Comparison of ENCODE assay signal across 17 cellular contexts in genomic region chr20:47531468-47531867, GRCh38. TPM values are rescaled to one million over a fixed set of nuclear protein-coding genes. Genes with fewer than 3 reads are reported as not detected.
DNase-seq lines count a peak whose midpoint lies in the region; ATAC-seq and TF ChIP-seq lines count a peak whose summit lies in the region.
"Had no signal": no experiment of that assay in that cellular context is flagged by ENCODE, and none has a peak within 500 bp of the region (broad histone marks: within the 10 kb centered on the region; RNA-seq: fewer than 3 reads in every experiment).

No MANE protein-coding gene starts in this region.

- no peaks in the 10 kb centered on the region for H3K9me3 ChIP-seq in naive thymus-derived CD4-positive, alpha-beta T cell (ENCODE audit: control insufficient read depth in 2 of 3, low read length in 3 of 3)
- H3K9me3 ChIP-seq: thoracic aorta had no signal

- ATAC-seq in activated CD8-positive, alpha-beta T cell treated with anti-CD3 and anti-CD28 coated beads for 36 hours, result no peak
- ATAC-seq in activated CD8-positive, alpha-beta T cell treated with anti-CD3 and anti-CD28 coated beads, Interleukin-2, amount 10 ng/mL, durations not matched to agents 7 days and 5 days, result no peak
- peak; percentile 70 for ATAC-seq in naive thymus-derived CD4-positive, alpha-beta T cell
- ATAC-seq in activated T-cell treated with anti-CD3 and anti-CD28 coated beads, Interleukin-2, amount 50 U/mL, for 4 hours, result no peak
- ATAC-seq in HG02610 (IDR thresholded peaks at IDR 0.05; ENCODE audit: unreplicated experiment), result no peak
- ATAC-seq: effector memory CD8-positive, alpha-beta T cell; left colon had no signal

- H3K36me3 Mint-ChIP-seq in activated CD8-positive, alpha-beta T cell treated with anti-CD3 and anti-CD28 coated beads for 36 hours (ENCODE audit: low read depth), result peaks cover 36% of the 10 kb centered on the region
- H3K36me3 Mint-ChIP-seq in activated CD8-positive, alpha-beta T cell treated with anti-CD3 and anti-CD28 coated beads, Interleukin-2, amount 10 ng/mL, durations not matched to agents 7 days and 5 days (ENCODE audit: low read depth), result peaks cover 36% of the 10 kb centered on the region
- peaks cover 35% of the 10 kb centered on the region for H3K36me3 Mint-ChIP-seq in activated T-helper 1 cell treated with anti-CD3 and anti-CD28 coated beads, Interleukin-12 subunit alpha, Interleukin-12 subunit beta, Interleukin-2, Interleukin-4 antibody, amounts not matched to agents 30 ng/mL and 10 ng/mL and 1 ng/mL, durations not matched to agents 14 hours and 24 hours and 36 hours (ENCODE audit: low read depth)
- peaks cover 0 to 33% (median 29%) of the 10 kb centered on the region in 5 donors for H3K36me3 Mint-ChIP-seq in naive thymus-derived CD4-positive, alpha-beta T cell
- H3K36me3 Mint-ChIP-seq in activated T-cell treated with anti-CD3 and anti-CD28 coated beads, Interleukin-2, amount 50 U/mL, for 4 hours (ENCODE audit: insufficient read depth), result peaks cover 23% of the 10 kb centered on the region

- peaks cover 5% of the 10 kb centered on the region for H3K9me3 Mint-ChIP-seq in activated CD8-positive, alpha-beta T cell treated with anti-CD3 and anti-CD28 coated beads for 36 hours
- H3K9me3 Mint-ChIP-seq in activated CD8-positive, alpha-beta T cell treated with anti-CD3 and anti-CD28 coated beads, Interleukin-2, amount 10 ng/mL, durations not matched to agents 7 days and 5 days (ENCODE audit: insufficient read depth), result peaks cover 5% of the 10 kb centered on the region
- peaks cover 6% of the 10 kb centered on the region for H3K9me3 Mint-ChIP-seq in activated T-helper 1 cell treated with anti-CD3 and anti-CD28 coated beads, Interleukin-12 subunit alpha, Interleukin-12 subunit beta, Interleukin-2, Interleukin-4 antibody, amounts not matched to agents 30 ng/mL and 10 ng/mL and 1 ng/mL, durations not matched to agents 14 hours and 24 hours and 36 hours
- peaks cover 0 to 12% (median 4%) of the 10 kb centered on the region in 11 donors for H3K9me3 Mint-ChIP-seq in naive thymus-derived CD4-positive, alpha-beta T cell
- H3K9me3 Mint-ChIP-seq in activated T-cell treated with anti-CD3 and anti-CD28 coated beads, Interleukin-2, amount 50 U/mL, for 4 hours, result no peaks in the 10 kb centered on the region
- H3K9me3 Mint-ChIP-seq: effector memory CD8-positive, alpha-beta T cell had no signal

- no peak overlapping the region for H3K4me3 ChIP-seq in naive thymus-derived CD4-positive, alpha-beta T cell (ENCODE audit: low read length)
- H3K4me3 ChIP-seq: cardiac muscle cell, thoracic aorta had no signal

- POLR2A ChIA-PET in activated CD8-positive, alpha-beta T cell treated with anti-CD3 and anti-CD28 coated beads for 36 hours (lab: Charles Lee), result interaction anchor here (1.1 kb wide), 1 partner anchor 22 kb away, joined by 4 read pairs; no protein-coding TSS in a partner anchor
- POLR2A ChIA-PET in activated CD8-positive, alpha-beta T cell treated with anti-CD3 and anti-CD28 coated beads, Interleukin-2, amount 10 ng/mL, durations not matched to agents 7 days and 5 days (lab: Charles Lee), result no interaction called here
- POLR2A ChIA-PET in naive thymus-derived CD4-positive, alpha-beta T cell (lab: Charles Lee), result no interaction called here

- peaks cover 56% of the 10 kb centered on the region for H3K4me1 Mint-ChIP-seq in activated CD8-positive, alpha-beta T cell treated with anti-CD3 and anti-CD28 coated beads for 36 hours (ENCODE audit: low read depth)
- H3K4me1 Mint-ChIP-seq in activated CD8-positive, alpha-beta T cell treated with anti-CD3 and anti-CD28 coated beads, Interleukin-2, amount 10 ng/mL, durations not matched to agents 7 days and 5 days (ENCODE audit: low read depth), result peaks cover 22% of the 10 kb centered on the region
- peaks cover 29% of the 10 kb centered on the region for H3K4me1 Mint-ChIP-seq in activated T-helper 1 cell treated with anti-CD3 and anti-CD28 coated beads, Interleukin-12 subunit alpha, Interleukin-12 subunit beta, Interleukin-2, Interleukin-4 antibody, amounts not matched to agents 30 ng/mL and 10 ng/mL and 1 ng/mL, durations not matched to agents 14 hours and 24 hours and 36 hours (ENCODE audit: low read depth)
- peaks cover 48 to 76% (median 65%) of the 10 kb centered on the region in 7 donors for H3K4me1 Mint-ChIP-seq in naive thymus-derived CD4-positive, alpha-beta T cell
- H3K4me1 Mint-ChIP-seq in activated T-cell treated with anti-CD3 and anti-CD28 coated beads, Interleukin-2, amount 50 U/mL, for 4 hours (ENCODE audit: low read depth), result peaks cover 34% of the 10 kb centered on the region

- no peak for DNase-seq in activated CD8-positive, alpha-beta T cell treated with anti-CD3 and anti-CD28 coated beads for 36 hours
- no peak for DNase-seq in activated CD8-positive, alpha-beta T cell treated with anti-CD3 and anti-CD28 coated beads, Interleukin-2, amount 10 ng/mL, durations not matched to agents 7 days and 5 days
- peak; percentile 85 for DNase-seq in MV-4-11 (lab: John Stamatoyannopoulos, UW)
- no peak for DNase-seq in activated T-helper 1 cell treated with anti-CD3 and anti-CD28 coated beads, Interleukin-12 subunit alpha, Interleukin-12 subunit beta, Interleukin-2, Interleukin-4 antibody, amounts not matched to agents 30 ng/mL and 10 ng/mL and 1 ng/mL, durations not matched to agents 14 hours and 24 hours and 36 hours (ENCODE audit: low spot score)
- no peak for DNase-seq in naive thymus-derived CD4-positive, alpha-beta T cell
- DNase-seq in activated T-cell treated with anti-CD3 and anti-CD28 coated beads, Interleukin-2, amount 50 U/mL, for 4 hours, result no peak
- no peak for DNase-seq in dermis blood vessel endothelial cell
- DNase-seq: activated CD4-positive, alpha-beta memory T cell treated with anti-CD3 and anti-CD28 coated beads, Interleukin-2, amount 10 ng/mL, durations not matched to agents 7 days and 5 days; activated naive CD4-positive, alpha-beta T cell treated with Interleukin-2 at 50 U/mL for 16 hours; effector memory CD8-positive, alpha-beta T cell; left colon; NCI-H2029 treated with DMSO at 0.1 percent for 48 hours; NCI-H524 had no signal

- TF ChIP-seq CTCF in activated CD8-positive, alpha-beta T cell treated with anti-CD3 and anti-CD28 coated beads for 36 hours (IDR thresholded peaks at IDR 0.05), result no peak

- intact Hi-C loops in activated CD8-positive, alpha-beta T cell treated with anti-CD3 and anti-CD28 coated beads for 36 hours (cut with micrococcal nuclease), result no loop called here
- intact Hi-C loops in activated T-helper 1 cell treated with anti-CD3 and anti-CD28 coated beads, Interleukin-12 subunit alpha, Interleukin-12 subunit beta, Interleukin-2, Interleukin-4 antibody, amounts not matched to agents 30 ng/mL and 10 ng/mL and 1 ng/mL, durations not matched to agents 14 hours and 24 hours and 36 hours (cut with micrococcal nuclease), result no loop called here
- intact Hi-C loops in naive thymus-derived CD4-positive, alpha-beta T cell (cut with micrococcal nuclease), result no loop called here

- H3K4me1 ChIP-seq in naive thymus-derived CD4-positive, alpha-beta T cell (ENCODE audit: control insufficient read depth in 2 of 2, insufficient read depth in 2 of 2, low read length in 2 of 2), result peaks cover 0 to 9% of the 10 kb centered on the region in 2 donors

- no peaks in the 10 kb centered on the region for H3K27me3 Mint-ChIP-seq in activated CD8-positive, alpha-beta T cell treated with anti-CD3 and anti-CD28 coated beads for 36 hours
- H3K27me3 Mint-ChIP-seq in activated CD8-positive, alpha-beta T cell treated with anti-CD3 and anti-CD28 coated beads, Interleukin-2, amount 10 ng/mL, durations not matched to agents 7 days and 5 days (ENCODE audit: low read depth), result no peaks in the 10 kb centered on the region
- no peaks in the 10 kb centered on the region for H3K27me3 Mint-ChIP-seq in activated T-helper 1 cell treated with anti-CD3 and anti-CD28 coated beads, Interleukin-12 subunit alpha, Interleukin-12 subunit beta, Interleukin-2, Interleukin-4 antibody, amounts not matched to agents 30 ng/mL and 10 ng/mL and 1 ng/mL, durations not matched to agents 14 hours and 24 hours and 36 hours (ENCODE audit: insufficient read depth)
- H3K27me3 Mint-ChIP-seq in naive thymus-derived CD4-positive, alpha-beta T cell, result no peaks in the 10 kb centered on the region
- no peaks in the 10 kb centered on the region for H3K27me3 Mint-ChIP-seq in activated T-cell treated with anti-CD3 and anti-CD28 coated beads, Interleukin-2, amount 50 U/mL, for 4 hours (ENCODE audit: low read depth)
- H3K27me3 Mint-ChIP-seq: activated CD4-positive, alpha-beta memory T cell treated with anti-CD3 and anti-CD28 coated beads, Interleukin-2, amount 10 ng/mL, durations not matched to agents 7 days and 5 days; effector memory CD8-positive, alpha-beta T cell had no signal

- H3K36me3 ChIP-seq in naive thymus-derived CD4-positive, alpha-beta T cell (ENCODE audit: control insufficient read depth in 2 of 3, insufficient read depth in 3 of 3, low read length in 3 of 3), result peaks cover 0 to 16% (median 0%) of the 10 kb centered on the region in 3 experiments
- H3K36me3 ChIP-seq: cardiac muscle cell, thoracic aorta had no signal

- no peak overlapping the region for H3K4me3 Mint-ChIP-seq in activated CD8-positive, alpha-beta T cell treated with anti-CD3 and anti-CD28 coated beads for 36 hours
- no peak overlapping the region for H3K4me3 Mint-ChIP-seq in activated CD8-positive, alpha-beta T cell treated with anti-CD3 and anti-CD28 coated beads, Interleukin-2, amount 10 ng/mL, durations not matched to agents 7 days and 5 days
- no peak overlapping the region for H3K4me3 Mint-ChIP-seq in activated T-helper 1 cell treated with anti-CD3 and anti-CD28 coated beads, Interleukin-12 subunit alpha, Interleukin-12 subunit beta, Interleukin-2, Interleukin-4 antibody, amounts not matched to agents 30 ng/mL and 10 ng/mL and 1 ng/mL, durations not matched to agents 14 hours and 24 hours and 36 hours
- peak overlapping the region in 1 of 10 donors; percentile 31 for H3K4me3 Mint-ChIP-seq in naive thymus-derived CD4-positive, alpha-beta T cell
- no peak overlapping the region for H3K4me3 Mint-ChIP-seq in activated T-cell treated with anti-CD3 and anti-CD28 coated beads, Interleukin-2, amount 50 U/mL, for 4 hours
- H3K4me3 Mint-ChIP-seq: activated CD4-positive, alpha-beta memory T cell treated with anti-CD3 and anti-CD28 coated beads, Interleukin-2, amount 10 ng/mL, durations not matched to agents 7 days and 5 days; effector memory CD8-positive, alpha-beta T cell; nephron had no signal

- H3K27ac Mint-ChIP-seq in activated CD8-positive, alpha-beta T cell treated with anti-CD3 and anti-CD28 coated beads for 36 hours, result peak overlapping the region; percentile 70
- H3K27ac Mint-ChIP-seq in activated CD8-positive, alpha-beta T cell treated with anti-CD3 and anti-CD28 coated beads, Interleukin-2, amount 10 ng/mL, durations not matched to agents 7 days and 5 days, result no peak overlapping the region
- H3K27ac Mint-ChIP-seq in activated T-helper 1 cell treated with anti-CD3 and anti-CD28 coated beads, Interleukin-12 subunit alpha, Interleukin-12 subunit beta, Interleukin-2, Interleukin-4 antibody, amounts not matched to agents 30 ng/mL and 10 ng/mL and 1 ng/mL, durations not matched to agents 14 hours and 24 hours and 36 hours, result peak overlapping the region; percentile 66
- H3K27ac Mint-ChIP-seq in naive thymus-derived CD4-positive, alpha-beta T cell, result peak overlapping the region in 4 of 9 donors; percentile 19 to 73 (median 61)
- H3K27ac Mint-ChIP-seq: activated CD4-positive, alpha-beta memory T cell treated with anti-CD3 and anti-CD28 coated beads, Interleukin-2, amount 10 ng/mL, durations not matched to agents 7 days and 5 days had no signal

- H3K27me3 ChIP-seq in naive thymus-derived CD4-positive, alpha-beta T cell (ENCODE audit: control insufficient read depth in 2 of 2, insufficient read depth in 2 of 2, low read length in 2 of 2), result no peaks in the 10 kb centered on the region
- H3K27me3 ChIP-seq: cardiac muscle cell had no signal

- CTCF ChIA-PET in activated CD8-positive, alpha-beta T cell treated with anti-CD3 and anti-CD28 coated beads for 36 hours (lab: Charles Lee), result no interaction called here
- CTCF ChIA-PET in activated CD8-positive, alpha-beta T cell treated with anti-CD3 and anti-CD28 coated beads, Interleukin-2, amount 10 ng/mL, durations not matched to agents 7 days and 5 days (lab: Charles Lee), result interaction anchor here (1.0 kb wide), 1 partner anchor 92 kb away, joined by 4 read pairs; no protein-coding TSS in a partner anchor
- CTCF ChIA-PET in naive thymus-derived CD4-positive, alpha-beta T cell (lab: Charles Lee), result no interaction called here

- H3K27ac ChIP-seq in naive thymus-derived CD4-positive, alpha-beta T cell (ENCODE audit: low read depth, low read length), result no peak overlapping the region
- H3K27ac ChIP-seq: cardiac muscle cell, thoracic aorta had no signal

RNA-seq across cellular contexts. Expression of gene NCOA3, which starts 29.8 kb away (rescaled TPM):
- total RNA-seq in activated CD8-positive, alpha-beta T cell treated with anti-CD3 and anti-CD28 coated beads for 36 hours, result 10 to 100 TPM; 66.2 to 73.7 TPM
- 10 to 100 TPM; 57.4 to 60.1 TPM for total RNA-seq in activated CD8-positive, alpha-beta T cell treated with anti-CD3 and anti-CD28 coated beads, Interleukin-2, amount 10 ng/mL, durations not matched to agents 7 days and 5 days
- total RNA-seq in activated T-helper 1 cell treated with anti-CD3 and anti-CD28 coated beads, Interleukin-12 subunit alpha, Interleukin-12 subunit beta, Interleukin-2, Interleukin-4 antibody, amounts not matched to agents 30 ng/mL and 10 ng/mL and 1 ng/mL, durations not matched to agents 14 hours and 24 hours and 36 hours, result 132 and 133 TPM in 2 replicates
- total RNA-seq in naive thymus-derived CD4-positive, alpha-beta T cell, result 100 to 1,000 TPM in 1 of 5 experiments, 10 to 100 TPM in 4; 75.0 to 115 (median 89.2) TPM
- 10 to 100 TPM; 20.3 to 28.4 TPM for polyA plus RNA-seq in naive thymus-derived CD4-positive, alpha-beta T cell
- 100 to 1,000 TPM; 103 to 121 (median 118) TPM for total RNA-seq in activated T-cell treated with anti-CD3 and anti-CD28 coated beads, Interleukin-2, amount 50 U/mL, for 4 hours
- total RNA-seq in dermis blood vessel endothelial cell, result 35.1 and 47.9 TPM in 2 replicates
